Comparison of ENCODE assay signal across 8 cellular contexts in genomic region chr14:70642313-70643235, GRCh38. TPM values are rescaled to one million over a fixed set of nuclear protein-coding genes. Genes with fewer than 3 reads are reported as not detected.
A peak's percentile ranks its signal among the peaks of the same experiment; 100 is the strongest.
DNase-seq lines count a peak whose midpoint lies in the region; ATAC-seq, FAIRE-seq and TF ChIP-seq lines count a peak whose summit lies in the region.

No MANE protein-coding gene starts in this region.

- DNase-seq in GDM1 (lab: John Stamatoyannopoulos, UW): peak; percentile 46
- peak; percentile 9 to 35 for DNase-seq in HAP-1 (ENCODE audit: low spot score in 2 of 2)
- DNase-seq in PC-3: no peak
- DNase-seq in body of pancreas: peak in 2 of 4 donors; percentile 11 to 13
- peak; percentile 18 for DNase-seq in inferior parietal cortex (ENCODE audit: extremely low spot score)
- peak; percentile 33 for DNase-seq in stimulated activated CD4-positive, alpha-beta T cell treated with anti-CD3 and anti-CD28 coated beads, Interleukin-4, amount 100 ng/mL, for 1 hour
- no peak for DNase-seq in RCC 7860 (ENCODE audit: low spot score)
- DNase-seq in LoVo (ENCODE audit: low spot score): no peak

- WGBS in body of pancreas, 2 donors: 6 to 33% methylated on average over 12 to 50 of the region's 50 CpGs

- H3K9me3 ChIP-seq in HAP-1 (no peaks in the 10 kb centered on the region), PC-3 (ENCODE audit: low read length) (no peaks in the 10 kb centered on the region), body of pancreas (no peaks in the 10 kb centered on the region)

- TF ChIP-seq CTCF in PC-3 (conservative IDR thresholded peaks at IDR 0.05; ENCODE audit: low read depth, low read length) (no peak), body of pancreas (IDR thresholded peaks at IDR 0.05) (no peak)

- no peaks in the 10 kb centered on the region for H3F3A ChIP-seq in PC-3 (ENCODE audit: low read length, unreplicated experiment)

- no peaks in the 10 kb centered on the region for H4K20me1 ChIP-seq in PC-3 (ENCODE audit: low read length)

- BruUV-seq in PC-3 (replicated peaks; lab: Mats Ljungman, UMichigan): no TSS peak

- H3K27ac ChIP-seq in PC-3 (ENCODE audit: low read length) (no peak overlapping the region), body of pancreas (peak overlapping the region in 2 of 4 donors; percentile 11 to 12)

- CTCF ChIA-PET in PC-3 (lab: Charles Lee): interaction anchor here (1.6 kb wide), 1 partner anchor 175 kb away, joined by 9 read pairs; no protein-coding TSS in a partner anchor

- H3K79me2 ChIP-seq in PC-3 (ENCODE audit: low read length): no peaks in the 10 kb centered on the region

- intact Hi-C loops in PC-3 (cut with micrococcal nuclease): loop anchor here (2.0 to 5.0 kb wide), 2 partner anchors 42 to 165 kb away; partner anchors contain the start of genes MAP3K9 and MED6
- intact Hi-C loops in body of pancreas (cut with DNase I): no loop called here

- POLR2A ChIA-PET in PC-3 (lab: Charles Lee; ENCODE audit: unreplicated experiment): interaction anchor here (1.0 kb wide), 1 partner anchor 56 kb away, joined by 4 read pairs; no protein-coding TSS in a partner anchor

- H3K4me1 ChIP-seq in HAP-1 (peaks cover 20% of the 10 kb centered on the region), PC-3 (ENCODE audit: insufficient read depth, low read length) (peaks cover 13% of the 10 kb centered on the region; the same call in 1 of the 2 replicates), body of pancreas (peaks cover 24% of the 10 kb centered on the region)

- in situ Hi-C loops in HAP-1 (cut with MboI; ENCODE audit: low sequenced_read_pairs): no loop called here

- H3K9ac ChIP-seq in PC-3 (ENCODE audit: low read length): peak overlapping the region; percentile 52

- H3K36me3 ChIP-seq in HAP-1 (replicated peaks) (no peaks in the 10 kb centered on the region), PC-3 (ENCODE audit: low read depth, low read length) (no peaks in the 10 kb centered on the region), body of pancreas (replicated peaks in 1 of 2; ENCODE audit: insufficient read depth in 1 of 2, low read depth in 2 of 2) (no peaks in the 10 kb centered on the region)

- FAIRE-seq in RCC 7860 (lab: Jason Lieb, UNC): no peak

- TF ChIP-seq POLR2A in body of pancreas (IDR thresholded peaks at IDR 0.05): peak in 1 of 3 donors; percentile 7

- H3K4me3 ChIP-seq in HAP-1 (peak overlapping the region; percentile 70), PC-3 (ENCODE audit: low read length) (peak overlapping the region; percentile 85), body of pancreas (peak overlapping the region; percentile 14 to 41)

- ATAC-seq in PC-3 (peak; percentile 18), body of pancreas (peak; percentile 44)

- H2AFZ ChIP-seq in PC-3 (ENCODE audit: low read length): peak overlapping the region; percentile 92

- peak overlapping the region; percentile 98 for H3K4me2 ChIP-seq in PC-3 (ENCODE audit: low read length)

- H3K27me3 ChIP-seq in HAP-1 (ENCODE audit: low read depth): peaks cover 22% of the 10 kb centered on the region
- H3K27me3 ChIP-seq in PC-3 (ENCODE audit: low read length): peaks cover 30% of the 10 kb centered on the region
- no peaks in the 10 kb centered on the region for H3K27me3 ChIP-seq in body of pancreas

- H3K9me2 ChIP-seq in PC-3 (replicated peaks; ENCODE audit: low read length): no peaks in the 10 kb centered on the region

RNA-seq across cellular contexts. Expression of gene TTC9, which starts 0.9 kb away (rescaled TPM):
- total RNA-seq in PC-3 (2014; rRNA removed) (3.6 and 4.1 TPM in 2 replicates), body of pancreas (1 to 10 TPM; 1.6 to 2.6 TPM)

RNA-seq across cellular contexts. Expression of gene MED6, which starts 42.1 kb away (rescaled TPM):
- total RNA-seq in PC-3 (2014; rRNA removed) (37.8 and 46.9 TPM in 2 replicates), body of pancreas (10 to 100 TPM; 22.4 to 29.8 TPM)

Comparison
In these comparisons a context has a peak if more than half of its experiments do, and no peak if none do; other contexts are left out.
1. DNase-seq: peak in GDM1 (single experiment), HAP-1 (2 of 2), inferior parietal cortex (single experiment) and stimulated activated CD4-positive, alpha-beta T cell treated with anti-CD3 and anti-CD28 coated beads, Interleukin-4, amount 100 ng/mL, for 1 hour (single experiment); none in PC-3 (single experiment), RCC 7860 (single experiment) and LoVo (single experiment).
2. H3K4me3 ChIP-seq: peak in every context shown above with its lines; median percentile 85 in PC-3; 70 in HAP-1; 28 in body of pancreas.